ENCODE assay signal across 1 cellular context in the genomic region with DNA sequence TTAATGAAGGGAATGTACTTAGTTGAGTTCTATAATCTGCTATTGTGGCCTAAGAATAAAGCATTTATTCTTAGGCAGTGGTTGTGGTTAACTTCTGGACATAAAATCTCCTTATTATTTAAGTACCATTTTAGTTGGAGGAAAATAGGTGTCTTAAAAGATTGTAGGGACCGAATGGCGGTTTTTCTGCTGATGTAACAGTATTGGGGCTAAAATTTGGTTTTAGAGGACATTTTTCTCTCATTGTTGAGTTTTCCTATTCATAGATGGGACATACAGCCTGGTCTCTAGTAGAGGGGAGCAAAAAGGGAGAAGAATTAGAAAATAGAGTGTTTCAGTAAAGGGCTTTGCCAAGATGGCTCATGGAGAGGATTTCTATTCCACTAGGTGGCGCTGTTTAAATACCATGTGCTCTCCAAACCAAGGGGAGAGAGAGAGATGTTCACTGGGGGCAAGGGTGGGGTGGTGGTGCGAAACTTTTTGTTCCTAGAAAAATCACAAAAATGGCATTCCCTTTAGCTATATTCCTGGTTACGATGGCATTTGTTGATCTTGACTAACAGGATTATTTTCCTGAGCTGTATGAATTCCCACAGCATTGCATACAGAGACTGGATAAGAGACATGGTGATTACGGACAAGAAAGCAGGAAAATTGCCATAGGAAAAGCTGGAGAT.
TF ChIP-seq lines count a peak whose summit lies in the region.

No MANE protein-coding gene starts in this region.

TF ChIP-seq in K562, 482 proteins besides CTCF, POLR2A, EP300 and RAD21 (continued from another document and continues in another):
- TF ChIP-seq ZNF316 (IDR thresholded peaks at IDR 0.05) (peak; percentile 90), TAF15 (IDR thresholded peaks at IDR 0.05; ENCODE audit: low read depth, low read length) (no peak), MTA1 (IDR thresholded peaks at IDR 0.05; ENCODE audit: borderline replicate concordance) (no peak), TFAM (CRISPR knock-in tag; conservative IDR thresholded peaks at IDR 0.05) (no peak), MXI1 (IDR thresholded peaks at IDR 0.05; ENCODE audit: low read depth, low read length) (no peak), MAFF (IDR thresholded peaks at IDR 0.05; ENCODE audit: low read length) (peak; percentile 42), POLR2AphosphoS2 (IDR thresholded peaks at IDR 0.05; ENCODE audit: low read length) (no peak), ZNF384 (IDR thresholded peaks at IDR 0.05; ENCODE audit: low read depth, low read length) (peak; percentile 55; the same call in 1 of the 2 replicates), BRD9 (IDR thresholded peaks at IDR 0.05; ENCODE audit: low read depth, partially characterized antibody) (peak; percentile 98), KAT7 (CRISPR knock-in tag; IDR thresholded peaks at IDR 0.05; ENCODE audit: borderline replicate concordance) (peak; percentile 51; the same call in 1 of the 2 replicates), SMARCA5 (IDR thresholded peaks at IDR 0.05) (peak; percentile 28; the same call in 1 of the 2 replicates), MYC (IDR thresholded peaks at IDR 0.05; ENCODE audit: low read depth, low read length) (peak; percentile 81), MYC (CRISPR knock-in tag; IDR thresholded peaks at IDR 0.05; ENCODE audit: borderline replicate concordance, low read depth) (no peak), ETS2 (tag; IDR thresholded peaks at IDR 0.05; ENCODE audit: borderline replicate concordance, poor library complexity, severe bottlenecking) (no peak), L3MBTL2 (IDR thresholded peaks at IDR 0.05) (peak; percentile 65; the same call in 1 of the 2 replicates), ZNF668 (CRISPR knock-in tag; IDR thresholded peaks at IDR 0.05) (no peak), RNF2 (IDR thresholded peaks at IDR 0.05) (no peak), MEF2A (IDR thresholded peaks at IDR 0.05; ENCODE audit: control insufficient read depth, low read depth, low read length) (no peak), ZNF24 (IDR thresholded peaks at IDR 0.05) (no peak), SAFB2 (IDR thresholded peaks at IDR 0.05; ENCODE audit: borderline replicate concordance, low read depth, low read length, severe bottlenecking) (no peak), SIN3A (IDR thresholded peaks at IDR 0.05; ENCODE audit: borderline replicate concordance in 2 of 2, control insufficient read depth in 1 of 2, low read depth in 2 of 2, low read length in 2 of 2) (no peak), ZNF584 (CRISPR knock-in tag; IDR thresholded peaks at IDR 0.05; ENCODE audit: low read depth) (no peak)
- TF ChIP-seq, protein P1, sequence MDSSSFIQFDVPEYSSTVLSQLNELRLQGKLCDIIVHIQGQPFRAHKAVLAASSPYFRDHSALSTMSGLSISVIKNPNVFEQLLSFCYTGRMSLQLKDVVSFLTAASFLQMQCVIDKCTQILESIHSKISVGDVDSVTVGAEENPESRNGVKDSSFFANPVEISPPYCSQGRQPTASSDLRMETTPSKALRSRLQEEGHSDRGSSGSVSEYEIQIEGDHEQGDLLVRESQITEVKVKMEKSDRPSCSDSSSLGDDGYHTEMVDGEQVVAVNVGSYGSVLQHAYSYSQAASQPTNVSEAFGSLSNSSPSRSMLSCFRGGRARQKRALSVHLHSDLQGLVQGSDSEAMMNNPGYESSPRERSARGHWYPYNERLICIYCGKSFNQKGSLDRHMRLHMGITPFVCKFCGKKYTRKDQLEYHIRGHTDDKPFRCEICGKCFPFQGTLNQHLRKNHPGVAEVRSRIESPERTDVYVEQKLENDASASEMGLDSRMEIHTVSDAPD (CRISPR knock-in tag; IDR thresholded peaks at IDR 0.05), result no peak
- TF ChIP-seq, protein P2, sequence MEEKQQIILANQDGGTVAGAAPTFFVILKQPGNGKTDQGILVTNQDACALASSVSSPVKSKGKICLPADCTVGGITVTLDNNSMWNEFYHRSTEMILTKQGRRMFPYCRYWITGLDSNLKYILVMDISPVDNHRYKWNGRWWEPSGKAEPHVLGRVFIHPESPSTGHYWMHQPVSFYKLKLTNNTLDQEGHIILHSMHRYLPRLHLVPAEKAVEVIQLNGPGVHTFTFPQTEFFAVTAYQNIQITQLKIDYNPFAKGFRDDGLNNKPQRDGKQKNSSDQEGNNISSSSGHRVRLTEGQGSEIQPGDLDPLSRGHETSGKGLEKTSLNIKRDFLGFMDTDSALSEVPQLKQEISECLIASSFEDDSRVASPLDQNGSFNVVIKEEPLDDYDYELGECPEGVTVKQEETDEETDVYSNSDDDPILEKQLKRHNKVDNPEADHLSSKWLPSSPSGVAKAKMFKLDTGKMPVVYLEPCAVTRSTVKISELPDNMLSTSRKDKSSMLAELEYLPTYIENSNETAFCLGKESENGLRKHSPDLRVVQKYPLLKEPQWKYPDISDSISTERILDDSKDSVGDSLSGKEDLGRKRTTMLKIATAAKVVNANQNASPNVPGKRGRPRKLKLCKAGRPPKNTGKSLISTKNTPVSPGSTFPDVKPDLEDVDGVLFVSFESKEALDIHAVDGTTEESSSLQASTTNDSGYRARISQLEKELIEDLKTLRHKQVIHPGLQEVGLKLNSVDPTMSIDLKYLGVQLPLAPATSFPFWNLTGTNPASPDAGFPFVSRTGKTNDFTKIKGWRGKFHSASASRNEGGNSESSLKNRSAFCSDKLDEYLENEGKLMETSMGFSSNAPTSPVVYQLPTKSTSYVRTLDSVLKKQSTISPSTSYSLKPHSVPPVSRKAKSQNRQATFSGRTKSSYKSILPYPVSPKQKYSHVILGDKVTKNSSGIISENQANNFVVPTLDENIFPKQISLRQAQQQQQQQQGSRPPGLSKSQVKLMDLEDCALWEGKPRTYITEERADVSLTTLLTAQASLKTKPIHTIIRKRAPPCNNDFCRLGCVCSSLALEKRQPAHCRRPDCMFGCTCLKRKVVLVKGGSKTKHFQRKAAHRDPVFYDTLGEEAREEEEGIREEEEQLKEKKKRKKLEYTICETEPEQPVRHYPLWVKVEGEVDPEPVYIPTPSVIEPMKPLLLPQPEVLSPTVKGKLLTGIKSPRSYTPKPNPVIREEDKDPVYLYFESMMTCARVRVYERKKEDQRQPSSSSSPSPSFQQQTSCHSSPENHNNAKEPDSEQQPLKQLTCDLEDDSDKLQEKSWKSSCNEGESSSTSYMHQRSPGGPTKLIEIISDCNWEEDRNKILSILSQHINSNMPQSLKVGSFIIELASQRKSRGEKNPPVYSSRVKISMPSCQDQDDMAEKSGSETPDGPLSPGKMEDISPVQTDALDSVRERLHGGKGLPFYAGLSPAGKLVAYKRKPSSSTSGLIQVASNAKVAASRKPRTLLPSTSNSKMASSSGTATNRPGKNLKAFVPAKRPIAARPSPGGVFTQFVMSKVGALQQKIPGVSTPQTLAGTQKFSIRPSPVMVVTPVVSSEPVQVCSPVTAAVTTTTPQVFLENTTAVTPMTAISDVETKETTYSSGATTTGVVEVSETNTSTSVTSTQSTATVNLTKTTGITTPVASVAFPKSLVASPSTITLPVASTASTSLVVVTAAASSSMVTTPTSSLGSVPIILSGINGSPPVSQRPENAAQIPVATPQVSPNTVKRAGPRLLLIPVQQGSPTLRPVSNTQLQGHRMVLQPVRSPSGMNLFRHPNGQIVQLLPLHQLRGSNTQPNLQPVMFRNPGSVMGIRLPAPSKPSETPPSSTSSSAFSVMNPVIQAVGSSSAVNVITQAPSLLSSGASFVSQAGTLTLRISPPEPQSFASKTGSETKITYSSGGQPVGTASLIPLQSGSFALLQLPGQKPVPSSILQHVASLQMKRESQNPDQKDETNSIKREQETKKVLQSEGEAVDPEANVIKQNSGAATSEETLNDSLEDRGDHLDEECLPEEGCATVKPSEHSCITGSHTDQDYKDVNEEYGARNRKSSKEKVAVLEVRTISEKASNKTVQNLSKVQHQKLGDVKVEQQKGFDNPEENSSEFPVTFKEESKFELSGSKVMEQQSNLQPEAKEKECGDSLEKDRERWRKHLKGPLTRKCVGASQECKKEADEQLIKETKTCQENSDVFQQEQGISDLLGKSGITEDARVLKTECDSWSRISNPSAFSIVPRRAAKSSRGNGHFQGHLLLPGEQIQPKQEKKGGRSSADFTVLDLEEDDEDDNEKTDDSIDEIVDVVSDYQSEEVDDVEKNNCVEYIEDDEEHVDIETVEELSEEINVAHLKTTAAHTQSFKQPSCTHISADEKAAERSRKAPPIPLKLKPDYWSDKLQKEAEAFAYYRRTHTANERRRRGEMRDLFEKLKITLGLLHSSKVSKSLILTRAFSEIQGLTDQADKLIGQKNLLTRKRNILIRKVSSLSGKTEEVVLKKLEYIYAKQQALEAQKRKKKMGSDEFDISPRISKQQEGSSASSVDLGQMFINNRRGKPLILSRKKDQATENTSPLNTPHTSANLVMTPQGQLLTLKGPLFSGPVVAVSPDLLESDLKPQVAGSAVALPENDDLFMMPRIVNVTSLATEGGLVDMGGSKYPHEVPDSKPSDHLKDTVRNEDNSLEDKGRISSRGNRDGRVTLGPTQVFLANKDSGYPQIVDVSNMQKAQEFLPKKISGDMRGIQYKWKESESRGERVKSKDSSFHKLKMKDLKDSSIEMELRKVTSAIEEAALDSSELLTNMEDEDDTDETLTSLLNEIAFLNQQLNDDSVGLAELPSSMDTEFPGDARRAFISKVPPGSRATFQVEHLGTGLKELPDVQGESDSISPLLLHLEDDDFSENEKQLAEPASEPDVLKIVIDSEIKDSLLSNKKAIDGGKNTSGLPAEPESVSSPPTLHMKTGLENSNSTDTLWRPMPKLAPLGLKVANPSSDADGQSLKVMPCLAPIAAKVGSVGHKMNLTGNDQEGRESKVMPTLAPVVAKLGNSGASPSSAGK (IDR thresholded peaks at IDR 0.05), result peak; percentile 63
- TF ChIP-seq, protein P3, sequence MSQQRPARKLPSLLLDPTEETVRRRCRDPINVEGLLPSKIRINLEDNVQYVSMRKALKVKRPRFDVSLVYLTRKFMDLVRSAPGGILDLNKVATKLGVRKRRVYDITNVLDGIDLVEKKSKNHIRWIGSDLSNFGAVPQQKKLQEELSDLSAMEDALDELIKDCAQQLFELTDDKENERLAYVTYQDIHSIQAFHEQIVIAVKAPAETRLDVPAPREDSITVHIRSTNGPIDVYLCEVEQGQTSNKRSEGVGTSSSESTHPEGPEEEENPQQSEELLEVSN (IDR thresholded peaks at IDR 0.05; ENCODE audit: borderline replicate concordance in 1 of 2, extremely low read depth in 1 of 2, insufficient read depth in 1 of 2, insufficient read length in 1 of 2, low read depth in 1 of 2, low read length in 1 of 2, poor library complexity in 1 of 2, severe bottlenecking in 1 of 2), result peak in 1 of 2 experiments; percentile 20
- TF ChIP-seq, protein P4, sequence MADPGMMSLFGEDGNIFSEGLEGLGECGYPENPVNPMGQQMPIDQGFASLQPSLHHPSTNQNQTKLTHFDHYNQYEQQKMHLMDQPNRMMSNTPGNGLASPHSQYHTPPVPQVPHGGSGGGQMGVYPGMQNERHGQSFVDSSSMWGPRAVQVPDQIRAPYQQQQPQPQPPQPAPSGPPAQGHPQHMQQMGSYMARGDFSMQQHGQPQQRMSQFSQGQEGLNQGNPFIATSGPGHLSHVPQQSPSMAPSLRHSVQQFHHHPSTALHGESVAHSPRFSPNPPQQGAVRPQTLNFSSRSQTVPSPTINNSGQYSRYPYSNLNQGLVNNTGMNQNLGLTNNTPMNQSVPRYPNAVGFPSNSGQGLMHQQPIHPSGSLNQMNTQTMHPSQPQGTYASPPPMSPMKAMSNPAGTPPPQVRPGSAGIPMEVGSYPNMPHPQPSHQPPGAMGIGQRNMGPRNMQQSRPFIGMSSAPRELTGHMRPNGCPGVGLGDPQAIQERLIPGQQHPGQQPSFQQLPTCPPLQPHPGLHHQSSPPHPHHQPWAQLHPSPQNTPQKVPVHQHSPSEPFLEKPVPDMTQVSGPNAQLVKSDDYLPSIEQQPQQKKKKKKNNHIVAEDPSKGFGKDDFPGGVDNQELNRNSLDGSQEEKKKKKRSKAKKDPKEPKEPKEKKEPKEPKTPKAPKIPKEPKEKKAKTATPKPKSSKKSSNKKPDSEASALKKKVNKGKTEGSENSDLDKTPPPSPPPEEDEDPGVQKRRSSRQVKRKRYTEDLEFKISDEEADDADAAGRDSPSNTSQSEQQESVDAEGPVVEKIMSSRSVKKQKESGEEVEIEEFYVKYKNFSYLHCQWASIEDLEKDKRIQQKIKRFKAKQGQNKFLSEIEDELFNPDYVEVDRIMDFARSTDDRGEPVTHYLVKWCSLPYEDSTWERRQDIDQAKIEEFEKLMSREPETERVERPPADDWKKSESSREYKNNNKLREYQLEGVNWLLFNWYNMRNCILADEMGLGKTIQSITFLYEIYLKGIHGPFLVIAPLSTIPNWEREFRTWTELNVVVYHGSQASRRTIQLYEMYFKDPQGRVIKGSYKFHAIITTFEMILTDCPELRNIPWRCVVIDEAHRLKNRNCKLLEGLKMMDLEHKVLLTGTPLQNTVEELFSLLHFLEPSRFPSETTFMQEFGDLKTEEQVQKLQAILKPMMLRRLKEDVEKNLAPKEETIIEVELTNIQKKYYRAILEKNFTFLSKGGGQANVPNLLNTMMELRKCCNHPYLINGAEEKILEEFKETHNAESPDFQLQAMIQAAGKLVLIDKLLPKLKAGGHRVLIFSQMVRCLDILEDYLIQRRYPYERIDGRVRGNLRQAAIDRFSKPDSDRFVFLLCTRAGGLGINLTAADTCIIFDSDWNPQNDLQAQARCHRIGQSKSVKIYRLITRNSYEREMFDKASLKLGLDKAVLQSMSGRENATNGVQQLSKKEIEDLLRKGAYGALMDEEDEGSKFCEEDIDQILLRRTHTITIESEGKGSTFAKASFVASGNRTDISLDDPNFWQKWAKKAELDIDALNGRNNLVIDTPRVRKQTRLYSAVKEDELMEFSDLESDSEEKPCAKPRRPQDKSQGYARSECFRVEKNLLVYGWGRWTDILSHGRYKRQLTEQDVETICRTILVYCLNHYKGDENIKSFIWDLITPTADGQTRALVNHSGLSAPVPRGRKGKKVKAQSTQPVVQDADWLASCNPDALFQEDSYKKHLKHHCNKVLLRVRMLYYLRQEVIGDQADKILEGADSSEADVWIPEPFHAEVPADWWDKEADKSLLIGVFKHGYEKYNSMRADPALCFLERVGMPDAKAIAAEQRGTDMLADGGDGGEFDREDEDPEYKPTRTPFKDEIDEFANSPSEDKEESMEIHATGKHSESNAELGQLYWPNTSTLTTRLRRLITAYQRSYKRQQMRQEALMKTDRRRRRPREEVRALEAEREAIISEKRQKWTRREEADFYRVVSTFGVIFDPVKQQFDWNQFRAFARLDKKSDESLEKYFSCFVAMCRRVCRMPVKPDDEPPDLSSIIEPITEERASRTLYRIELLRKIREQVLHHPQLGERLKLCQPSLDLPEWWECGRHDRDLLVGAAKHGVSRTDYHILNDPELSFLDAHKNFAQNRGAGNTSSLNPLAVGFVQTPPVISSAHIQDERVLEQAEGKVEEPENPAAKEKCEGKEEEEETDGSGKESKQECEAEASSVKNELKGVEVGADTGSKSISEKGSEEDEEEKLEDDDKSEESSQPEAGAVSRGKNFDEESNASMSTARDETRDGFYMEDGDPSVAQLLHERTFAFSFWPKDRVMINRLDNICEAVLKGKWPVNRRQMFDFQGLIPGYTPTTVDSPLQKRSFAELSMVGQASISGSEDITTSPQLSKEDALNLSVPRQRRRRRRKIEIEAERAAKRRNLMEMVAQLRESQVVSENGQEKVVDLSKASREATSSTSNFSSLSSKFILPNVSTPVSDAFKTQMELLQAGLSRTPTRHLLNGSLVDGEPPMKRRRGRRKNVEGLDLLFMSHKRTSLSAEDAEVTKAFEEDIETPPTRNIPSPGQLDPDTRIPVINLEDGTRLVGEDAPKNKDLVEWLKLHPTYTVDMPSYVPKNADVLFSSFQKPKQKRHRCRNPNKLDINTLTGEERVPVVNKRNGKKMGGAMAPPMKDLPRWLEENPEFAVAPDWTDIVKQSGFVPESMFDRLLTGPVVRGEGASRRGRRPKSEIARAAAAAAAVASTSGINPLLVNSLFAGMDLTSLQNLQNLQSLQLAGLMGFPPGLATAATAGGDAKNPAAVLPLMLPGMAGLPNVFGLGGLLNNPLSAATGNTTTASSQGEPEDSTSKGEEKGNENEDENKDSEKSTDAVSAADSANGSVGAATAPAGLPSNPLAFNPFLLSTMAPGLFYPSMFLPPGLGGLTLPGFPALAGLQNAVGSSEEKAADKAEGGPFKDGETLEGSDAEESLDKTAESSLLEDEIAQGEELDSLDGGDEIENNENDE (IDR thresholded peaks at IDR 0.05; ENCODE audit: low read depth, low read length), result no peak
